ENCODE assay signal across 11 cellular contexts in genomic region chr4:101258782-101259353, GRCh38.
DNase-seq lines count a peak whose midpoint lies in the region; ATAC-seq and TF ChIP-seq lines count a peak whose summit lies in the region.
"Had no signal": no experiment of that assay in that cellular context is flagged by ENCODE, and none has a peak within 500 bp of the region (broad histone marks: within the 10 kb centered on the region; RNA-seq: fewer than 3 reads in every experiment).

No MANE protein-coding gene starts in this region.

- intact Hi-C loops in upper lobe of right lung (cut with DNase I) = no loop called here
- intact Hi-C loops in activated CD4-positive, alpha-beta memory T cell treated with anti-CD3 and anti-CD28 coated beads for 36 hours (cut with micrococcal nuclease) = no loop called here

- H3K4me3 Mint-ChIP-seq in activated naive CD8-positive, alpha-beta T cell treated with anti-CD3 and anti-CD28 coated beads, Interleukin-2, amount 50 U/mL, for 24 hours = no peak overlapping the region
- H3K4me3 Mint-ChIP-seq in activated naive CD8-positive, alpha-beta T cell treated with anti-CD3 and anti-CD28 coated beads for 36 hours = no peak overlapping the region
- H3K4me3 Mint-ChIP-seq in activated CD4-positive, alpha-beta memory T cell treated with anti-CD3 and anti-CD28 coated beads for 36 hours = no peak overlapping the region

- peaks cover 48% of the 10 kb centered on the region for H3K4me1 Mint-ChIP-seq in activated naive CD8-positive, alpha-beta T cell treated with anti-CD3 and anti-CD28 coated beads, Interleukin-2, amount 50 U/mL, for 24 hours
- H3K4me1 Mint-ChIP-seq in activated naive CD8-positive, alpha-beta T cell treated with anti-CD3 and anti-CD28 coated beads for 36 hours = peaks cover 29% of the 10 kb centered on the region
- peaks cover 48% of the 10 kb centered on the region for H3K4me1 Mint-ChIP-seq in activated CD4-positive, alpha-beta memory T cell treated with anti-CD3 and anti-CD28 coated beads for 36 hours (ENCODE audit: low read depth)

- H3K36me3 Mint-ChIP-seq in activated naive CD8-positive, alpha-beta T cell treated with anti-CD3 and anti-CD28 coated beads, Interleukin-2, amount 50 U/mL, for 24 hours (ENCODE audit: low read depth) = no peaks in the 10 kb centered on the region
- H3K36me3 Mint-ChIP-seq in activated naive CD8-positive, alpha-beta T cell treated with anti-CD3 and anti-CD28 coated beads for 36 hours = peaks cover 3% of the 10 kb centered on the region
- no peaks in the 10 kb centered on the region for H3K36me3 Mint-ChIP-seq in activated CD4-positive, alpha-beta memory T cell treated with anti-CD3 and anti-CD28 coated beads for 36 hours

- H3K4me3 ChIP-seq in KMS-11 (IDR thresholded peaks at IDR 0.05; ENCODE audit: insufficient read depth, low read depth, low read length) = no peak overlapping the region
- H3K4me3 ChIP-seq in upper lobe of right lung = no peak overlapping the region
- H3K4me3 ChIP-seq: testis had no signal

- H3K4me2 ChIP-seq in KMS-11 = peak overlapping the region; percentile 66

- H3K27me3 ChIP-seq in KMS-11 (ENCODE audit: insufficient read depth, low read depth) = no peaks in the 10 kb centered on the region
- H3K27me3 ChIP-seq in upper lobe of right lung = no peaks in the 10 kb centered on the region
- H3K27me3 ChIP-seq: testis had no signal

- DNase-seq in activated naive CD8-positive, alpha-beta T cell treated with anti-CD3 and anti-CD28 coated beads, Interleukin-2, amount 50 U/mL, for 24 hours = no peak
- no peak for DNase-seq in activated naive CD8-positive, alpha-beta T cell treated with anti-CD3 and anti-CD28 coated beads for 36 hours
- DNase-seq in amniotic epithelial cell (ENCODE audit: low read depth) (peak; percentile 58), upper lobe of right lung (no peak), GM10266 (ENCODE audit: extremely low spot score) (no peak)
- DNase-seq in activated CD4-positive, alpha-beta memory T cell treated with anti-CD3 and anti-CD28 coated beads for 36 hours = no peak
- DNase-seq: NCI-H1092 treated with DMSO at 0.1 percent for 48 hours, testis had no signal

- no peak for ATAC-seq in activated naive CD8-positive, alpha-beta T cell treated with anti-CD3 and anti-CD28 coated beads, Interleukin-2, amount 50 U/mL, for 24 hours
- ATAC-seq in upper lobe of right lung (peak; percentile 48), HG02642 (IDR thresholded peaks at IDR 0.05; ENCODE audit: poor library complexity, unreplicated experiment) (no peak)
- ATAC-seq: sciatic nerve had no signal

- H3K27me3 Mint-ChIP-seq in activated naive CD8-positive, alpha-beta T cell treated with anti-CD3 and anti-CD28 coated beads, Interleukin-2, amount 50 U/mL, for 24 hours = no peaks in the 10 kb centered on the region
- H3K27me3 Mint-ChIP-seq in activated naive CD8-positive, alpha-beta T cell treated with anti-CD3 and anti-CD28 coated beads for 36 hours = no peaks in the 10 kb centered on the region
- no peaks in the 10 kb centered on the region for H3K27me3 Mint-ChIP-seq in activated CD4-positive, alpha-beta memory T cell treated with anti-CD3 and anti-CD28 coated beads for 36 hours

- no peaks in the 10 kb centered on the region for H3K9me3 Mint-ChIP-seq in activated naive CD8-positive, alpha-beta T cell treated with anti-CD3 and anti-CD28 coated beads, Interleukin-2, amount 50 U/mL, for 24 hours
- no peaks in the 10 kb centered on the region for H3K9me3 Mint-ChIP-seq in activated naive CD8-positive, alpha-beta T cell treated with anti-CD3 and anti-CD28 coated beads for 36 hours
- H3K9me3 Mint-ChIP-seq in activated CD4-positive, alpha-beta memory T cell treated with anti-CD3 and anti-CD28 coated beads for 36 hours = no peaks in the 10 kb centered on the region

- POLR2A ChIA-PET in activated CD4-positive, alpha-beta memory T cell treated with anti-CD3 and anti-CD28 coated beads for 36 hours (lab: Charles Lee) = no interaction called here

- H3K9ac ChIP-seq in KMS-11 = no peak overlapping the region; the same call in 1 of the 2 replicates

- no peaks in the 10 kb centered on the region for H4K20me1 ChIP-seq in KMS-11 (ENCODE audit: insufficient read depth)

- H3K4me1 ChIP-seq in KMS-11 (ENCODE audit: low read depth, poor library complexity, severe bottlenecking) = peaks cover 99% of the 10 kb centered on the region
- peaks cover 21% of the 10 kb centered on the region for H3K4me1 ChIP-seq in upper lobe of right lung

- TF ChIP-seq CTCF in KMS-11 (conservative IDR thresholded peaks at IDR 0.05; ENCODE audit: low read depth, low read length) (no peak), upper lobe of right lung (IDR thresholded peaks at IDR 0.05) (no peak), GM10266 (IDR thresholded peaks at IDR 0.05; ENCODE audit: control insufficient read depth, insufficient read depth, low read depth, missing control alignments) (no peak)

- CTCF ChIA-PET in activated CD4-positive, alpha-beta memory T cell treated with anti-CD3 and anti-CD28 coated beads for 36 hours (lab: Charles Lee) = no interaction called here

- no peak overlapping the region for H2AFZ ChIP-seq in KMS-11 (ENCODE audit: low read depth)

- H3K36me3 ChIP-seq in KMS-11 (ENCODE audit: insufficient read depth) (no peaks in the 10 kb centered on the region), upper lobe of right lung (no peaks in the 10 kb centered on the region)

- no peaks in the 10 kb centered on the region for H3K9me3 ChIP-seq in upper lobe of right lung
- H3K9me3 ChIP-seq: testis had no signal

- H3K79me2 ChIP-seq in KMS-11 (ENCODE audit: insufficient read depth, low read depth) = peaks cover 60% of the 10 kb centered on the region

- H3K27ac ChIP-seq in KMS-11 (peak overlapping the region; percentile 72), upper lobe of right lung (no peak overlapping the region)
- H3K27ac ChIP-seq: testis had no signal

- H3K27ac Mint-ChIP-seq in activated naive CD8-positive, alpha-beta T cell treated with anti-CD3 and anti-CD28 coated beads, Interleukin-2, amount 50 U/mL, for 24 hours = peak overlapping the region; percentile 24
- H3K27ac Mint-ChIP-seq in activated naive CD8-positive, alpha-beta T cell treated with anti-CD3 and anti-CD28 coated beads for 36 hours = no peak overlapping the region
- H3K27ac Mint-ChIP-seq in activated CD4-positive, alpha-beta memory T cell treated with anti-CD3 and anti-CD28 coated beads for 36 hours = no peak overlapping the region
